ENCODE assay signal across 8 cellular contexts in the genomic region with DNA sequence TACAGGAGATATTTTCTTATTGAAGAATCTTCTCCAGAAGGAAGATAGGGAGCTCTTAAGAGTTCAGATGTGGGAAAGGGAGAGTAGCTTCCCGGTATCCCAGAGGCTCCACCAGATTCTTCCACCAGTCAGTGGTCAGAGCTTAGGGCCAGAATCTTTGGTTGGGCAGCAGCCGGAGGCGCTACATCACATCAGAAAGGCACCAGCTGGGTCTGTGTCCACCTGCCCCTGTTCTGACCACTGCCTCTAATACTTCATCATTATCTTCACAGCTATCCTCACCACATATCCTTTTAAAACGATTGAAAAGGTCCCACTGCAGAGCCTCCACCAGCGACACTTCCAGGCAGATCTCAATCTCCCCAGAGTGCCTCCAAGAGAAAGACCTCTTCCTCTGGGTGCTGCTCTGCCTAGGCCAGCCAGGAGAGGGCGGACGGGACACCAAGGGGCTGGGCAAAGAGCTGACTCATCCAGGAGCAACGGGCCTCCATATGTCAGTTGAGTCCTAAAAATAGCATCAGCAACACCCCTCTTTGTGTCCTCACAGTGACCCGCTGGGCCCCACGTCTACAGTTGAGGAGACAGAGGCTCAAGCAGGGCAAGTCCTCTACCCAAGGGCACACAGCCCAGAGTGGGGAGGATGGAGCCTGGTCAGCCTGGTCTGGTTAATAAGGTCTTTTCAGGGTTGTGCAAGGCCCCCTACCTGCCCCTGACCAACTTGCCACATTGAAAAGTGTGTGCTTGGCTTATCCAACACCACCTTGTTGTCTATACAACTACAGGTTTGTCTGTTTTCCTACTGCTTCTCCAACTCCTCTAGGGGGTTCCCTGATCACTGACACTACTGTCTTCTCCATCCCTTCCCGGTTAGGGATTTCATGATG.
DNase-seq lines count a peak whose midpoint lies in the region; ATAC-seq and TF ChIP-seq lines count a peak whose summit lies in the region.

No MANE protein-coding gene starts in this region.

- peaks cover 34% of the 10 kb centered on the region for H3K27me3 Mint-ChIP-seq in T-helper 17 cell

- no peaks in the 10 kb centered on the region for H3K27me3 ChIP-seq in smooth muscle cell (ENCODE audit: low read depth)

- H3K79me2 ChIP-seq in smooth muscle cell (ENCODE audit: low read depth): no peaks in the 10 kb centered on the region

- ATAC-seq in T-helper 17 cell: no peak
- ATAC-seq in GM18858 (IDR thresholded peaks at IDR 0.05; ENCODE audit: unreplicated experiment): no peak
- ATAC-seq in GM21367 (IDR thresholded peaks at IDR 0.05; ENCODE audit: unreplicated experiment): no peak

- no peak overlapping the region for H3K4me3 Mint-ChIP-seq in T-helper 17 cell

- no peak overlapping the region for H2AFZ ChIP-seq in smooth muscle cell (ENCODE audit: low read depth)

- DNase-seq in ACHN: peak; percentile 71
- DNase-seq in GM10266 (ENCODE audit: extremely low spot score): peak; percentile 61
- DNase-seq in Jurkat, Clone E6-1 (ENCODE audit: low read depth, low spot score): peak; percentile 57
- no peak for DNase-seq in T-helper 17 cell
- peak; percentile 27 to 56 for DNase-seq in foreskin fibroblast
- peak; percentile 13 for DNase-seq in smooth muscle cell (lab: John Stamatoyannopoulos, UW; ENCODE audit: unreplicated experiment)

- peak overlapping the region; percentile 54 for H3K27ac Mint-ChIP-seq in T-helper 17 cell

- no peak overlapping the region for H3K9ac ChIP-seq in smooth muscle cell (ENCODE audit: low read depth)

- H3K4me1 Mint-ChIP-seq in T-helper 17 cell: peaks cover 2% of the 10 kb centered on the region

- H3F3A ChIP-seq in smooth muscle cell (ENCODE audit: low read depth): no peaks in the 10 kb centered on the region

- H3K4me1 ChIP-seq in smooth muscle cell (ENCODE audit: low read depth): no peaks in the 10 kb centered on the region

- H3K4me2 ChIP-seq in smooth muscle cell: peak overlapping the region; percentile 12

- in situ Hi-C loops in ACHN (cut with HindIII; ENCODE audit: low pct_ligation_motif_present, low pct_unique_long_range_greater_than_20kb, low sequenced_read_pairs): loop anchor here (25.0 kb wide), 1 partner anchor 100 kb away; a partner anchor contains a TSS

- H3K36me3 ChIP-seq in smooth muscle cell (ENCODE audit: low read depth): no peaks in the 10 kb centered on the region

- 55% methylated on average over 11 of the region's 11 CpGs for WGBS in smooth muscle cell (ENCODE audit: low lambda C conversion rate)

- H4K20me1 ChIP-seq in smooth muscle cell (ENCODE audit: low read depth): no peaks in the 10 kb centered on the region

- H3K4me3 ChIP-seq in Jurkat, Clone E6-1 (ENCODE audit: low read length): no peak overlapping the region
- H3K4me3 ChIP-seq in foreskin fibroblast (ENCODE audit: low read depth in 1 of 2, low read length in 2 of 2): no peak overlapping the region
- no peak overlapping the region for H3K4me3 ChIP-seq in smooth muscle cell

- no peak overlapping the region for H3K27ac ChIP-seq in smooth muscle cell (ENCODE audit: low read depth)

- TF ChIP-seq CTCF in GM10266 (IDR thresholded peaks at IDR 0.05; ENCODE audit: control insufficient read depth, insufficient read depth, low read depth, missing control alignments): peak; percentile 40
- TF ChIP-seq CTCF in foreskin fibroblast (IDR thresholded peaks at IDR 0.05; ENCODE audit: low read depth, low read length): peak; percentile 70
- peak; percentile 48 for TF ChIP-seq CTCF in smooth muscle cell (IDR thresholded peaks at IDR 0.05; ENCODE audit: borderline replicate concordance, insufficient read depth, poor library complexity, severe bottlenecking)

- H3K9me3 ChIP-seq in T-helper 17 cell (ENCODE audit: control insufficient read depth, low read length, poor library complexity, severe bottlenecking): no peaks in the 10 kb centered on the region
- no peaks in the 10 kb centered on the region for H3K9me3 ChIP-seq in smooth muscle cell (replicated peaks; ENCODE audit: low read depth)

- H3K36me3 Mint-ChIP-seq in T-helper 17 cell (ENCODE audit: low read depth): no peaks in the 10 kb centered on the region

Comparison
In these comparisons a context has a peak if more than half of its experiments do, and no peak if none do; other contexts are left out.
1. DNase-seq: peak in ACHN (single experiment), GM10266 (single experiment), Jurkat, Clone E6-1 (single experiment), foreskin fibroblast (2 of 2) and smooth muscle cell (single experiment); none in T-helper 17 cell (0 of 3).
2. Peak in every context shown above with its lines, with median percentiles within 50 percentile points of each other: CTCF ChIP-seq.